In genomic region chr11:34356130-34356529, GRCh38 we compare ENCODE assay signal across 8 cellular contexts. TPM values are rescaled to one million over a fixed set of nuclear protein-coding genes. Genes with fewer than 3 reads are reported as not detected.
A peak's percentile ranks its signal among the peaks of the same experiment; 100 is the strongest.
DNase-seq lines count a peak whose midpoint lies in the region; ATAC-seq and TF ChIP-seq lines count a peak whose summit lies in the region.

No MANE protein-coding gene starts in this region.

- peaks cover 15% of the 10 kb centered on the region; the same call in 1 of the 2 replicates for H4K20me1 ChIP-seq in Karpas-422 (ENCODE audit: insufficient read depth, low read depth, low read length)

- H3K4me2 ChIP-seq in Karpas-422 (ENCODE audit: low read depth, low read length, poor library complexity, severe bottlenecking): no peak overlapping the region

- H3K9me2 ChIP-seq in Karpas-422 (replicated peaks; ENCODE audit: insufficient read depth, low read length): no peaks in the 10 kb centered on the region

- intact Hi-C loops in heart right ventricle (cut with DNase I) (loop anchor here in 7 of 10 donors (5.0 to 10.0 kb wide), 11 partner anchors 44 to 499 kb away; partner anchors contain the start of genes CAPRIN1 (in 1 of the 7) and NAT10 (in 1 of the 7)), Right ventricle myocardium superior (cut with DNase I) (no loop called here)

- H3K36me3 Mint-ChIP-seq in activated naive CD8-positive, alpha-beta T cell treated with anti-CD3 and anti-CD28 coated beads, Interleukin-2, amount 50 U/mL, for 24 hours (ENCODE audit: low read depth): peaks cover 5% of the 10 kb centered on the region

- H3K9me3 ChIP-seq in heart right ventricle (no peaks in the 10 kb centered on the region), liver (ENCODE audit: control insufficient read depth in 4 of 4, low read length in 3 of 4) (no peaks in the 10 kb centered on the region), Karpas-422 (ENCODE audit: low read length) (no peaks in the 10 kb centered on the region)
- H3K9me3 ChIP-seq in effector memory CD4-positive, alpha-beta T cell (ENCODE audit: control insufficient read depth, low read length): no peaks in the 10 kb centered on the region

- H3K27ac ChIP-seq in heart right ventricle (peak overlapping the region in 1 of 10 donors; percentile 17), liver (ENCODE audit: low read depth in 1 of 2, low read length in 2 of 2) (peak overlapping the region; percentile 37 to 66), urinary bladder (ENCODE audit: low read depth) (no peak overlapping the region), Karpas-422 (ENCODE audit: low read length) (no peak overlapping the region)
- no peak overlapping the region for H3K27ac ChIP-seq in effector memory CD4-positive, alpha-beta T cell (ENCODE audit: insufficient read depth, low read length, poor library complexity, severe bottlenecking)

- no peaks in the 10 kb centered on the region for H3K9me3 Mint-ChIP-seq in activated naive CD8-positive, alpha-beta T cell treated with anti-CD3 and anti-CD28 coated beads, Interleukin-2, amount 50 U/mL, for 24 hours

- H3K27ac Mint-ChIP-seq in activated naive CD8-positive, alpha-beta T cell treated with anti-CD3 and anti-CD28 coated beads, Interleukin-2, amount 50 U/mL, for 24 hours: no peak overlapping the region

- H3K36me3 ChIP-seq in heart right ventricle (no peaks in the 10 kb centered on the region), liver (ENCODE audit: control insufficient read depth in 4 of 4, insufficient read depth in 3 of 4, low read depth in 1 of 4, low read length in 3 of 4) (no peaks in the 10 kb centered on the region), urinary bladder (ENCODE audit: insufficient read depth) (no peaks in the 10 kb centered on the region), Karpas-422 (ENCODE audit: insufficient read depth, low read length) (no peaks in the 10 kb centered on the region)
- no peaks in the 10 kb centered on the region for H3K36me3 ChIP-seq in effector memory CD4-positive, alpha-beta T cell (ENCODE audit: control insufficient read depth, insufficient read depth, low read length)

- peak overlapping the region; percentile 69 for H3K4me3 Mint-ChIP-seq in activated naive CD8-positive, alpha-beta T cell treated with anti-CD3 and anti-CD28 coated beads, Interleukin-2, amount 50 U/mL, for 24 hours

- H3K27me3 Mint-ChIP-seq in activated naive CD8-positive, alpha-beta T cell treated with anti-CD3 and anti-CD28 coated beads, Interleukin-2, amount 50 U/mL, for 24 hours: peaks cover 60% of the 10 kb centered on the region

- peaks cover 9 to 46% (median 37%) of the 10 kb centered on the region in 9 donors for H3K4me1 ChIP-seq in heart right ventricle
- H3K4me1 ChIP-seq in liver (ENCODE audit: control insufficient read depth in 4 of 4, insufficient read depth in 4 of 4, low read length in 3 of 4): peaks cover 0 to 51% (median 37%) of the 10 kb centered on the region in 4 donors
- H3K4me1 ChIP-seq in urinary bladder (ENCODE audit: insufficient read depth): peaks cover 2% of the 10 kb centered on the region
- peaks cover 20% of the 10 kb centered on the region for H3K4me1 ChIP-seq in effector memory CD4-positive, alpha-beta T cell (ENCODE audit: control insufficient read depth, insufficient read depth, low read length, poor library complexity, severe bottlenecking)
- peaks cover 15% of the 10 kb centered on the region for H3K4me1 ChIP-seq in Karpas-422 (ENCODE audit: low read length)

- no peak for TF ChIP-seq RAD21 in liver (IDR thresholded peaks at IDR 0.05)

- H3K4me1 Mint-ChIP-seq in activated naive CD8-positive, alpha-beta T cell treated with anti-CD3 and anti-CD28 coated beads, Interleukin-2, amount 50 U/mL, for 24 hours: peaks cover 28% of the 10 kb centered on the region

- H3K4me3 ChIP-seq in heart right ventricle (peak overlapping the region; percentile 26 to 88 (median 68)), liver (ENCODE audit: low read depth in 1 of 3, low read length in 3 of 3) (peak overlapping the region; percentile 64 to 76 (median 65)), urinary bladder (ENCODE audit: low read depth, low read length) (peak overlapping the region; percentile 54), Karpas-422 (ENCODE audit: low read length) (no peak overlapping the region)
- no peak overlapping the region for H3K4me3 ChIP-seq in effector memory CD4-positive, alpha-beta T cell (ENCODE audit: insufficient read depth, low read depth, low read length, poor library complexity, severe bottlenecking)

- H3K9ac ChIP-seq in liver (ENCODE audit: low read depth in 1 of 2, low read length in 2 of 2) (peak overlapping the region; percentile 10 to 39), Karpas-422 (ENCODE audit: low read length) (no peak overlapping the region)

- peaks cover 0 to 45% (median 30%) of the 10 kb centered on the region in 7 donors for H3K27me3 ChIP-seq in heart right ventricle
- no peaks in the 10 kb centered on the region for H3K27me3 ChIP-seq in liver (ENCODE audit: control insufficient read depth in 4 of 4, insufficient read depth in 4 of 4, low read length in 3 of 4)
- peaks cover 23% of the 10 kb centered on the region for H3K27me3 ChIP-seq in effector memory CD4-positive, alpha-beta T cell (replicated peaks; ENCODE audit: control insufficient read depth, insufficient read depth, low read length, poor library complexity, severe bottlenecking)
- no peaks in the 10 kb centered on the region for H3K27me3 ChIP-seq in Karpas-422 (ENCODE audit: low read length)

- ATAC-seq in heart right ventricle (no peak), Right ventricle myocardium superior (ENCODE audit: poor library complexity) (no peak)
- no peak for ATAC-seq in activated naive CD8-positive, alpha-beta T cell treated with anti-CD3 and anti-CD28 coated beads, Interleukin-2, amount 50 U/mL, for 24 hours

- no peaks in the 10 kb centered on the region for H3K79me2 ChIP-seq in Karpas-422 (ENCODE audit: low read length)

- no peak for TF ChIP-seq CTCF in heart right ventricle (IDR thresholded peaks at IDR 0.05)
- no peak for TF ChIP-seq CTCF in liver (IDR thresholded peaks at IDR 0.05; ENCODE audit: low read depth, low read length, missing input control)

- DNase-seq in heart right ventricle (no peak), Right ventricle myocardium superior (no peak), inferior parietal cortex (ENCODE audit: extremely low spot score) (no peak), Karpas-422 (no peak)
- no peak for DNase-seq in activated naive CD8-positive, alpha-beta T cell treated with anti-CD3 and anti-CD28 coated beads, Interleukin-2, amount 50 U/mL, for 24 hours
- DNase-seq in effector memory CD4-positive, alpha-beta T cell: no peak

- no peak overlapping the region for H2AFZ ChIP-seq in Karpas-422 (ENCODE audit: low read length)

- WGBS in heart right ventricle, 2 donors: 38 to 46% methylated on average over 7 of the region's 7 CpGs
- 42% methylated on average over 7 of the region's 7 CpGs for WGBS in liver
- 56% methylated on average over 7 of the region's 7 CpGs for WGBS in urinary bladder

TF ChIP-seq in liver, 16 proteins besides CTCF, POLR2A, EP300 and RAD21 (continues in another document):
- TF ChIP-seq YY1 (IDR thresholded peaks at IDR 0.05) (no peak), ATF3 (IDR thresholded peaks at IDR 0.05) (no peak), JUND (IDR thresholded peaks at IDR 0.05) (no peak), MAX (IDR thresholded peaks at IDR 0.05) (no peak), SP1 (IDR thresholded peaks at IDR 0.05) (no peak), HNF4A (conservative IDR thresholded peaks at IDR 0.05) (no peak)
- TF ChIP-seq, protein P1, sequence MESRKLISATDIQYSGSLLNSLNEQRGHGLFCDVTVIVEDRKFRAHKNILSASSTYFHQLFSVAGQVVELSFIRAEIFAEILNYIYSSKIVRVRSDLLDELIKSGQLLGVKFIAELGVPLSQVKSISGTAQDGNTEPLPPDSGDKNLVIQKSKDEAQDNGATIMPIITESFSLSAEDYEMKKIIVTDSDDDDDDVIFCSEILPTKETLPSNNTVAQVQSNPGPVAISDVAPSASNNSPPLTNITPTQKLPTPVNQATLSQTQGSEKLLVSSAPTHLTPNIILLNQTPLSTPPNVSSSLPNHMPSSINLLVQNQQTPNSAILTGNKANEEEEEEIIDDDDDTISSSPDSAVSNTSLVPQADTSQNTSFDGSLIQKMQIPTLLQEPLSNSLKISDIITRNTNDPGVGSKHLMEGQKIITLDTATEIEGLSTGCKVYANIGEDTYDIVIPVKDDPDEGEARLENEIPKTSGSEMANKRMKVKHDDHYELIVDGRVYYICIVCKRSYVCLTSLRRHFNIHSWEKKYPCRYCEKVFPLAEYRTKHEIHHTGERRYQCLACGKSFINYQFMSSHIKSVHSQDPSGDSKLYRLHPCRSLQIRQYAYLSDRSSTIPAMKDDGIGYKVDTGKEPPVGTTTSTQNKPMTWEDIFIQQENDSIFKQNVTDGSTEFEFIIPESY (IDR thresholded peaks at IDR 0.05): no peak

RNA-seq across cellular contexts. Expression of gene ABTB2, which starts 1.7 kb away (rescaled TPM):
- total RNA-seq in heart right ventricle (10 to 100 TPM in 9 of 10 donors, 1 to 10 TPM in 1; 7.3 to 19.1 (median 15.8) TPM), Right ventricle myocardium superior (15.9 TPM), liver (1 to 10 TPM; 5.1 to 8.9 TPM), urinary bladder (3.2 TPM)
- polyA plus RNA-seq in heart right ventricle (10 to 100 TPM in 1 of 2 donors, 1 to 10 TPM in 1; 2.5 to 11.0 TPM), liver (1 to 10 TPM; 2.4 to 7.1 TPM), urinary bladder (4.4 TPM)
- total RNA-seq in Karpas-422 (2014; rRNA removed; shearing (Covaris generic); ENCODE audit: low replicate concordance): not detected in 2 replicates

Comparison
In these comparisons a context has a peak if more than half of its experiments do, and no peak if none do; other contexts are left out.
1. H3K27ac ChIP-seq: peak in liver (2 of 2); none in urinary bladder (single experiment), effector memory CD4-positive, alpha-beta T cell (single experiment) and Karpas-422 (single experiment).
2. H3K4me3 ChIP-seq: peak in heart right ventricle (10 of 10), liver (3 of 3) and urinary bladder (single experiment); none in effector memory CD4-positive, alpha-beta T cell (single experiment) and Karpas-422 (single experiment).